Comparison of ENCODE assay signal across 1 cellular context in genomic region chr10:74153123-74153522, GRCh38.
TF ChIP-seq lines count a peak whose summit lies in the region.

No MANE protein-coding gene starts in this region.

TF ChIP-seq in H1, 55 proteins besides CTCF, POLR2A, EP300 and RAD21:
- TF ChIP-seq CEBPB (IDR thresholded peaks at IDR 0.05; ENCODE audit: low read depth, low read length): no peak
- TF ChIP-seq TEAD4 (IDR thresholded peaks at IDR 0.05; ENCODE audit: low read depth, low read length): peak; percentile 93
- no peak for TF ChIP-seq PHF8 (conservative IDR thresholded peaks at IDR 0.05; ENCODE audit: low read depth, low read length)
- no peak for TF ChIP-seq RNF2 (IDR thresholded peaks at IDR 0.05; ENCODE audit: borderline replicate concordance, low read depth, low read length, missing control alignments, poor library complexity, severe bottlenecking)
